Comparison of ENCODE assay signal across 14 cellular contexts in genomic region chr1:232574867-232575523, GRCh38. TPM values are rescaled to one million over a fixed set of nuclear protein-coding genes. Genes with fewer than 3 reads are reported as not detected.
DNase-seq lines count a peak whose midpoint lies in the region; ATAC-seq and TF ChIP-seq lines count a peak whose summit lies in the region.
"Had no signal": no experiment of that assay in that cellular context is flagged by ENCODE, and none has a peak within 500 bp of the region (broad histone marks: within the 10 kb centered on the region; RNA-seq: fewer than 3 reads in every experiment).

No MANE protein-coding gene starts in this region.

- no peaks in the 10 kb centered on the region for H3K27me3 Mint-ChIP-seq in CD8-positive, alpha-beta T cell (ENCODE audit: low read depth)
- H3K27me3 Mint-ChIP-seq in mesothelial cell of epicardium (ENCODE audit: low read depth) = no peaks in the 10 kb centered on the region
- H3K27me3 Mint-ChIP-seq: B cell, IgD-negative memory B cell had no signal

- H2AFZ ChIP-seq in PC-3 (ENCODE audit: low read length) = no peak overlapping the region

- no peaks in the 10 kb centered on the region for H3K9me3 Mint-ChIP-seq in CD8-positive, alpha-beta T cell
- peaks cover 4% of the 10 kb centered on the region for H3K9me3 Mint-ChIP-seq in mesothelial cell of epicardium

- H3K27ac ChIP-seq in CD8-positive, alpha-beta T cell (ENCODE audit: low read depth, low read length) = no peak overlapping the region
- H3K27ac ChIP-seq in PC-3 (ENCODE audit: low read length) (0 out of 2 replicates have a peak overlapping the region, but pooled peaks have one; percentile 3), epithelial cell of prostate (peak overlapping the region; percentile 42)
- H3K27ac ChIP-seq: SJCRH30 had no signal

- ATAC-seq in CD8-positive, alpha-beta T cell = no peak
- ATAC-seq in PC-3 = peak; percentile 44; the same call in 1 of the 2 replicates
- no peak for ATAC-seq in GM19452 (IDR thresholded peaks at IDR 0.05; ENCODE audit: unreplicated experiment)
- ATAC-seq in HG02970 (IDR thresholded peaks at IDR 0.05; ENCODE audit: low FRiP score, unreplicated experiment) = no peak

- peak overlapping the region; percentile 52 for H3K27ac Mint-ChIP-seq in CD8-positive, alpha-beta T cell
- H3K27ac Mint-ChIP-seq in mesothelial cell of epicardium = peak overlapping the region; percentile 87
- H3K27ac Mint-ChIP-seq: B cell, IgD-negative memory B cell had no signal

- H3K79me2 ChIP-seq in PC-3 (ENCODE audit: low read length) = no peaks in the 10 kb centered on the region

- POLR2A ChIA-PET in CD8-positive, alpha-beta T cell (lab: Charles Lee) = no interaction called here
- POLR2A ChIA-PET in PC-3 (lab: Charles Lee; ENCODE audit: unreplicated experiment) = no interaction called here

- H3K4me1 ChIP-seq in CD8-positive, alpha-beta T cell (ENCODE audit: insufficient read depth, low read length) = peaks cover 23% of the 10 kb centered on the region
- H3K4me1 ChIP-seq in PC-3 (ENCODE audit: insufficient read depth, low read length) = peaks cover 16% of the 10 kb centered on the region
- H3K4me1 ChIP-seq: SJCRH30 had no signal

- peaks cover 29% of the 10 kb centered on the region for H3K4me1 Mint-ChIP-seq in CD8-positive, alpha-beta T cell (ENCODE audit: low read depth)
- H3K4me1 Mint-ChIP-seq in mesothelial cell of epicardium = peaks cover 65% of the 10 kb centered on the region
- H3K4me1 Mint-ChIP-seq: B cell had no signal

- CTCF ChIA-PET in CD8-positive, alpha-beta T cell (lab: Charles Lee) = no interaction called here
- CTCF ChIA-PET in PC-3 (lab: Charles Lee) = no interaction called here

- no peaks in the 10 kb centered on the region for H3K36me3 ChIP-seq in CD8-positive, alpha-beta T cell (ENCODE audit: insufficient read depth, low read length)
- no peaks in the 10 kb centered on the region for H3K36me3 ChIP-seq in PC-3 (ENCODE audit: low read depth, low read length)
- H3K36me3 ChIP-seq: SJCRH30 had no signal

- H3K9ac ChIP-seq in PC-3 (ENCODE audit: low read length) = no peak overlapping the region

- no peaks in the 10 kb centered on the region for H3K9me3 ChIP-seq in CD8-positive, alpha-beta T cell (ENCODE audit: low read length)
- no peaks in the 10 kb centered on the region for H3K9me3 ChIP-seq in PC-3 (ENCODE audit: low read length)
- H3K9me3 ChIP-seq: SJCRH30 had no signal

- peak overlapping the region; percentile 56 for H3K4me3 Mint-ChIP-seq in CD8-positive, alpha-beta T cell
- no peak overlapping the region for H3K4me3 Mint-ChIP-seq in mesothelial cell of epicardium
- H3K4me3 Mint-ChIP-seq: B cell, IgD-negative memory B cell had no signal

- H3K36me3 Mint-ChIP-seq in CD8-positive, alpha-beta T cell = no peaks in the 10 kb centered on the region
- peaks cover 2% of the 10 kb centered on the region for H3K36me3 Mint-ChIP-seq in mesothelial cell of epicardium

- H3K27me3 ChIP-seq in CD8-positive, alpha-beta T cell (ENCODE audit: insufficient read depth, low read length) = no peaks in the 10 kb centered on the region
- H3K27me3 ChIP-seq in PC-3 (ENCODE audit: low read length) = no peaks in the 10 kb centered on the region
- H3K27me3 ChIP-seq: SJCRH30 had no signal

- TF ChIP-seq CTCF in CD8-positive, alpha-beta T cell (IDR thresholded peaks at IDR 0.05) = no peak
- TF ChIP-seq CTCF in PC-3 (conservative IDR thresholded peaks at IDR 0.05; ENCODE audit: low read depth, low read length) (no peak), mesothelial cell of epicardium (IDR thresholded peaks at IDR 0.05; ENCODE audit: unreplicated experiment) (no peak)

- no peaks in the 10 kb centered on the region for H3F3A ChIP-seq in PC-3 (ENCODE audit: low read length, unreplicated experiment)

- H3K4me2 ChIP-seq in PC-3 (ENCODE audit: low read length) = 0 out of 2 replicates have a peak overlapping the region, but pooled peaks have one; percentile 3

- no TSS peak for BruUV-seq in PC-3 (replicated peaks; lab: Mats Ljungman, UMichigan)

- no peak for DNase-seq in CD8-positive, alpha-beta T cell
- DNase-seq in PC-3 (peak; percentile 39), epithelial cell of prostate (ENCODE audit: low read depth, low spot score) (no peak), mesothelial cell of epicardium (ENCODE audit: low spot score in 2 of 2, unreplicated experiment in 2 of 2) (no peak), OCI-M1 (lab: John Stamatoyannopoulos, UW) (no peak), COLO668 (lab: John Stamatoyannopoulos, UW; ENCODE audit: unreplicated experiment) (no peak)
- DNase-seq: activated CD4-positive, CD25-positive, alpha-beta regulatory T cell; activated gamma-delta T cell; NCI-H2107; SJCRH30 had no signal

- H3K9me2 ChIP-seq in PC-3 (replicated peaks; ENCODE audit: low read length) = no peaks in the 10 kb centered on the region

- no peaks in the 10 kb centered on the region for H4K20me1 ChIP-seq in PC-3 (ENCODE audit: low read length)

- intact Hi-C loops in CD8-positive, alpha-beta T cell (cut with DNase I, micrococcal nuclease) = no loop called here
- intact Hi-C loops in PC-3 (cut with micrococcal nuclease) = no loop called here

- H3K4me3 ChIP-seq in CD8-positive, alpha-beta T cell (ENCODE audit: low read depth, low read length) = no peak overlapping the region
- no peak overlapping the region for H3K4me3 ChIP-seq in PC-3 (ENCODE audit: low read length)
- H3K4me3 ChIP-seq: SJCRH30 had no signal

RNA-seq across cellular contexts. Expression of gene SIPA1L2, which starts 54.9 kb away (rescaled TPM):
- 1 to 10 TPM; 2.1 to 2.2 TPM for total RNA-seq in CD8-positive, alpha-beta T cell
- total RNA-seq in PC-3 (2014; rRNA removed) (8.9 and 9.8 TPM in 2 replicates), mesothelial cell of epicardium (78.7 to 82.0 TPM (median 81.4 TPM) in 3 replicates)
